ENCODE assay signal across 1 cellular context in the genomic region with DNA sequence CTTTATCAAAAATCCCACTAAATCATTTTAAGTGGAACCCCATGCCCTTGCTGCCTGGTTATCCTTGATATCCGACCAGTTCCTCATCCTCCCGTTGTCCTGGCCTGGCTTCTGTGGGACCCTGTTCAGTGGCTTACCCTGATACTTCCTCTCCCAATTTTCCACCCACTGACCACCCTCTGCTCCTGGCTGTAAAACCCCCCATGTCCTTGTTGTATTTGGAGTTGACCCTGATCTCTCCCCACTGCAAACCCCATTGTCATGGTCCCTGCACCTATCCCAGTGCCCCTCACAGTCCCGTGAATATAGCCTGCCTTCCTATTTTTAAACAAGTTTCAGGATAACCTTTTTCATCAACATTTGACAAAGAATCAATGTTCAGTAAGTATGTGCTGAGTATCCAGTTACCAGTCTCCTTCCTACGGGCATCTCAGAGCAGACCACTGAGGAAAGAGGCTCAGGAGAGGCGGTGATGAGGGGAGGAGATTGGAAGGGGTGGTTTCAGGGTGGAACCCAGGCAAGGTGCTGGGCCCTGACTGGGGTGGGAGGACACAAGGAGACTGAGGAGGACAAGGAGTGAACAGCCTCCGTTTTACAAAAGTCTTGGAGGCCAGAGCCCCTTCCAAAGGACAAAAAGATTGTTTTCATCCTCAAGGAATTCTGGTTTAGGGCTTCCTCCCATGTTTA.
TF ChIP-seq lines count a peak whose summit lies in the region.

No MANE protein-coding gene starts in this region.

TF ChIP-seq in H1, 55 proteins besides CTCF, POLR2A, EP300 and RAD21:
- TF ChIP-seq KDM5A (IDR thresholded peaks at IDR 0.05; ENCODE audit: low read length) (no peak), SP4 (IDR thresholded peaks at IDR 0.05; ENCODE audit: low read length) (no peak), RXRA (IDR thresholded peaks at IDR 0.05; ENCODE audit: insufficient read depth, low read depth, low read length) (no peak), YY1 (IDR thresholded peaks at IDR 0.05; ENCODE audit: low read depth, low read length) (no peak), TCF12 (IDR thresholded peaks at IDR 0.05; ENCODE audit: low read depth, low read length) (no peak), SP1 (IDR thresholded peaks at IDR 0.05; ENCODE audit: low read depth, low read length) (no peak)
